ENCODE assay signal across 17 cellular contexts in the genomic region with DNA sequence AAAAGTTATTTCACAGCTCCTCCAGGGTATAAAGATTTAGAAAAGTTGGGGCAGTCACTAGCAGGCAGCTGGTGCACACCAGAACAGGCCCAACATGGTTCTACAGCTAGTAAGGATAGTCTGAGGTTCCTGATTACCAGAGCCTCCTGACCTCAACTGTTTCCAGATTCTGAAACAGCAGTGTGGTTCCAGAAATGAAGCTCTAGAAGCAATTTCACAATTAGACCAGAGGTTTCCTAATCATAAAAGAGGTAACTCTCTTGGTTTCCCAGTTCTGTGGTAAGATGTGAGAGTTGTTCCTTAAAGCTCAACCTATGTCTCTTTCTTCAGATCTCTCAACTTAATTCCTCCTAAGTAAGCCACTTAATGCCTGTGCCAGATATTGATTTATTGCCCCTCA. TPM values are rescaled to one million over a fixed set of nuclear protein-coding genes. Genes with fewer than 3 reads are reported as not detected.
A peak's percentile ranks its signal among the peaks of the same experiment; 100 is the strongest.
DNase-seq lines count a peak whose midpoint lies in the region; ATAC-seq and TF ChIP-seq lines count a peak whose summit lies in the region.
"Had no signal": no experiment of that assay in that cellular context is flagged by ENCODE, and none has a peak within 500 bp of the region (broad histone marks: within the 10 kb centered on the region; RNA-seq: fewer than 3 reads in every experiment).

No MANE protein-coding gene starts in this region.

- H3K9me3 Mint-ChIP-seq in activated naive CD4-positive, alpha-beta T cell treated with anti-CD3 and anti-CD28 coated beads, Interleukin-2, amount 50 U/mL, for 24 hours = no peaks in the 10 kb centered on the region
- no peaks in the 10 kb centered on the region for H3K9me3 Mint-ChIP-seq in activated naive CD4-positive, alpha-beta T cell treated with anti-CD3 and anti-CD28 coated beads, Interleukin-2, amount 10 ng/mL, durations not matched to agents 7 days and 5 days
- no peaks in the 10 kb centered on the region for H3K9me3 Mint-ChIP-seq in endodermal cell

- no peaks in the 10 kb centered on the region for H3K36me3 ChIP-seq in endodermal cell (ENCODE audit: control insufficient read depth, insufficient read depth, low read length)
- no peaks in the 10 kb centered on the region for H3K36me3 ChIP-seq in neuronal stem cell (replicated peaks in 1 of 2; ENCODE audit: control insufficient read depth in 2 of 2, insufficient read depth in 2 of 2, low read length in 2 of 2)

- no peak overlapping the region for H2BK5ac ChIP-seq in neuronal stem cell (ENCODE audit: low read length)

- in situ Hi-C loops in ACHN (cut with HindIII; ENCODE audit: low pct_ligation_motif_present, low pct_unique_long_range_greater_than_20kb, low sequenced_read_pairs) = no loop called here

- no peaks in the 10 kb centered on the region for H3K27me3 ChIP-seq in endodermal cell (ENCODE audit: control insufficient read depth, insufficient read depth, low read length, poor library complexity, severe bottlenecking)
- H3K27me3 ChIP-seq in neuronal stem cell (ENCODE audit: control insufficient read depth in 3 of 3, insufficient read depth in 3 of 3, low read depth in 1 of 3, low read length in 3 of 3) = no peaks in the 10 kb centered on the region

- no peak overlapping the region for H4K8ac ChIP-seq in neuronal stem cell (ENCODE audit: low read depth, low read length)

- no peak overlapping the region for H2BK12ac ChIP-seq in neuronal stem cell (ENCODE audit: low read length)

- no peak for TF ChIP-seq CTCF in endodermal cell (conservative IDR thresholded peaks at IDR 0.05)

- no peak overlapping the region for H3K4ac ChIP-seq in neuronal stem cell (ENCODE audit: low read length)

- H3K79me1 ChIP-seq in neuronal stem cell (ENCODE audit: low read depth, low read length) = peaks cover 2% of the 10 kb centered on the region

- no peak overlapping the region for H2AFZ ChIP-seq in neuronal stem cell (ENCODE audit: low read length)

- no peak overlapping the region for H3K4me2 ChIP-seq in neuronal stem cell (ENCODE audit: insufficient read depth, low read length, poor library complexity, severe bottlenecking)

- no peak overlapping the region for H4K91ac ChIP-seq in neuronal stem cell (ENCODE audit: low read depth, low read length, poor library complexity)

- no peak overlapping the region for H3K14ac ChIP-seq in neuronal stem cell (ENCODE audit: low read length)

- CTCF ChIA-PET in activated naive CD4-positive, alpha-beta T cell treated with anti-CD3 and anti-CD28 coated beads, Interleukin-2, amount 10 ng/mL, durations not matched to agents 7 days and 5 days (lab: Charles Lee) = interaction anchor here (0.5 kb wide), 1 partner anchor 56 kb away, joined by 3 read pairs; no protein-coding TSS in a partner anchor

- no peak overlapping the region for H2BK120ac ChIP-seq in neuronal stem cell (ENCODE audit: low read depth, low read length)

- H3K27ac Mint-ChIP-seq in activated naive CD4-positive, alpha-beta T cell treated with anti-CD3 and anti-CD28 coated beads, Interleukin-2, amount 50 U/mL, for 24 hours = peak overlapping the region; percentile 1
- H3K27ac Mint-ChIP-seq in activated naive CD4-positive, alpha-beta T cell treated with anti-CD3 and anti-CD28 coated beads, Interleukin-2, amount 10 ng/mL, durations not matched to agents 7 days and 5 days = no peak overlapping the region
- peak overlapping the region; percentile 18 for H3K27ac Mint-ChIP-seq in endodermal cell

- H3K27me3 Mint-ChIP-seq in activated naive CD4-positive, alpha-beta T cell treated with anti-CD3 and anti-CD28 coated beads, Interleukin-2, amount 50 U/mL, for 24 hours = no peaks in the 10 kb centered on the region
- no peaks in the 10 kb centered on the region for H3K27me3 Mint-ChIP-seq in activated naive CD4-positive, alpha-beta T cell treated with anti-CD3 and anti-CD28 coated beads, Interleukin-2, amount 10 ng/mL, durations not matched to agents 7 days and 5 days
- no peaks in the 10 kb centered on the region for H3K27me3 Mint-ChIP-seq in endodermal cell (ENCODE audit: insufficient read depth)

- no peak overlapping the region for H2AK5ac ChIP-seq in neuronal stem cell (ENCODE audit: low read depth, low read length)

- peak; percentile 63 for ATAC-seq in stimulated activated naive CD8-positive, alpha-beta T cell treated with anti-CD3 and anti-CD28 coated beads, Interleukin-15, Interleukin-2, amounts not matched to agents 100 U/mL and 50 U/mL, for 24 hours

- H3K4me1 ChIP-seq in endodermal cell (ENCODE audit: control insufficient read depth, insufficient read depth, low read length) = no peaks in the 10 kb centered on the region
- no peaks in the 10 kb centered on the region for H3K4me1 ChIP-seq in neuronal stem cell (ENCODE audit: control insufficient read depth in 2 of 2, insufficient read depth in 1 of 2, low read depth in 1 of 2, low read length in 2 of 2)

- no peak for DNase-seq in activated naive CD4-positive, alpha-beta T cell treated with anti-CD3 and anti-CD28 coated beads, Interleukin-2, amount 10 ng/mL, durations not matched to agents 7 days and 5 days
- DNase-seq in NOMO-1 (lab: John Stamatoyannopoulos, UW; ENCODE audit: unreplicated experiment in 2 of 2) (peak; percentile 7 to 76), endodermal cell (no peak), ACHN (no peak), neuronal stem cell (ENCODE audit: low spot score) (no peak), amniotic stem cell (lab: John Stamatoyannopoulos, UW) (no peak)
- no peak for DNase-seq in stimulated activated naive CD8-positive, alpha-beta T cell treated with anti-CD3 and anti-CD28 coated beads, Interleukin-15, Interleukin-2, amounts not matched to agents 100 U/mL and 50 U/mL, for 24 hours
- DNase-seq: activated CD4-positive, alpha-beta T cell treated with anti-CD3 and anti-CD28 coated beads, Interleukin-2, amount 50 U/mL, for 4 hours; Calu3; foreskin fibroblast; GOT3; NCI-H187; NCI-H69; nucleus accumbens; SHP77; stimulated activated naive CD4-positive, alpha-beta T cell treated with Interleukin-2 at 50 U/mL for 16 hours had no signal

- H3K4me1 Mint-ChIP-seq in activated naive CD4-positive, alpha-beta T cell treated with anti-CD3 and anti-CD28 coated beads, Interleukin-2, amount 50 U/mL, for 24 hours = peaks cover 85% of the 10 kb centered on the region
- peaks cover 49% of the 10 kb centered on the region for H3K4me1 Mint-ChIP-seq in activated naive CD4-positive, alpha-beta T cell treated with anti-CD3 and anti-CD28 coated beads, Interleukin-2, amount 10 ng/mL, durations not matched to agents 7 days and 5 days
- H3K4me1 Mint-ChIP-seq in endodermal cell = peaks cover 10% of the 10 kb centered on the region

- no peak overlapping the region for H3K18ac ChIP-seq in neuronal stem cell (ENCODE audit: low read length)

- H3K27ac ChIP-seq in endodermal cell (ENCODE audit: low read depth, low read length) = no peak overlapping the region
- no peak overlapping the region for H3K27ac ChIP-seq in neuronal stem cell (replicated peaks; ENCODE audit: low read length)

- H3K9ac ChIP-seq in endodermal cell (ENCODE audit: extremely low read depth, low read length, poor library complexity, severe bottlenecking) (no peak overlapping the region), neuronal stem cell (ENCODE audit: low read depth, low read length, poor library complexity) (no peak overlapping the region)

- no peak overlapping the region for H2BK15ac ChIP-seq in neuronal stem cell (ENCODE audit: low read length)

- no peak overlapping the region for H3K4me3 ChIP-seq in endodermal cell (ENCODE audit: low read length)
- no peak overlapping the region for H3K4me3 ChIP-seq in neuronal stem cell (ENCODE audit: low read length in 2 of 2)

- no peak overlapping the region for H3K23ac ChIP-seq in neuronal stem cell (ENCODE audit: low read depth, low read length, poor library complexity)

- peaks cover 8% of the 10 kb centered on the region for H3K36me3 Mint-ChIP-seq in activated naive CD4-positive, alpha-beta T cell treated with anti-CD3 and anti-CD28 coated beads, Interleukin-2, amount 50 U/mL, for 24 hours
- peaks cover 13% of the 10 kb centered on the region for H3K36me3 Mint-ChIP-seq in activated naive CD4-positive, alpha-beta T cell treated with anti-CD3 and anti-CD28 coated beads, Interleukin-2, amount 10 ng/mL, durations not matched to agents 7 days and 5 days
- H3K36me3 Mint-ChIP-seq in endodermal cell (ENCODE audit: low read depth) = no peaks in the 10 kb centered on the region

- H3K4me3 Mint-ChIP-seq in activated naive CD4-positive, alpha-beta T cell treated with anti-CD3 and anti-CD28 coated beads, Interleukin-2, amount 50 U/mL, for 24 hours = no peak overlapping the region
- no peak overlapping the region for H3K4me3 Mint-ChIP-seq in activated naive CD4-positive, alpha-beta T cell treated with anti-CD3 and anti-CD28 coated beads, Interleukin-2, amount 10 ng/mL, durations not matched to agents 7 days and 5 days
- no peak overlapping the region for H3K4me3 Mint-ChIP-seq in endodermal cell

- H3K9me3 ChIP-seq in endodermal cell (ENCODE audit: control insufficient read depth, low read length) = no peaks in the 10 kb centered on the region
- peaks cover 0 to 29% of the 10 kb centered on the region in 2 donors for H3K9me3 ChIP-seq in neuronal stem cell (replicated peaks in 1 of 2; ENCODE audit: control insufficient read depth in 2 of 2, insufficient read depth in 1 of 2, low read depth in 1 of 2, low read length in 2 of 2)

RNA-seq across cellular contexts. Expression of gene AGTPBP1, which starts 11.9 kb away (rescaled TPM):
- total RNA-seq in endodermal cell = 10 to 100 TPM; 45.7 to 54.9 TPM
- 40.6 TPM for polyA plus RNA-seq in endodermal cell (2013, experiment 1 of 2)
- 38.7 TPM for polyA plus RNA-seq in endodermal cell (2013, experiment 2 of 2)
- 33.7 TPM for polyA plus RNA-seq in neuronal stem cell (2013, experiment 1 of 2)
- 34.7 TPM for polyA plus RNA-seq in neuronal stem cell (2013, experiment 2 of 2)

Comparison
In these comparisons a context has a peak if more than half of its experiments do, and no peak if none do; other contexts are left out.
1. DNase-seq: peak in NOMO-1 (2 of 2); none in activated naive CD4-positive, alpha-beta T cell treated with anti-CD3 and anti-CD28 coated beads, Interleukin-2, amount 10 ng/mL, durations not matched to agents 7 days and 5 days (single experiment), endodermal cell (single experiment), stimulated activated naive CD8-positive, alpha-beta T cell treated with anti-CD3 and anti-CD28 coated beads, Interleukin-15, Interleukin-2, amounts not matched to agents 100 U/mL and 50 U/mL, for 24 hours (single experiment), ACHN (single experiment), neuronal stem cell (single experiment) and amniotic stem cell (single experiment).